In the genomic region with DNA sequence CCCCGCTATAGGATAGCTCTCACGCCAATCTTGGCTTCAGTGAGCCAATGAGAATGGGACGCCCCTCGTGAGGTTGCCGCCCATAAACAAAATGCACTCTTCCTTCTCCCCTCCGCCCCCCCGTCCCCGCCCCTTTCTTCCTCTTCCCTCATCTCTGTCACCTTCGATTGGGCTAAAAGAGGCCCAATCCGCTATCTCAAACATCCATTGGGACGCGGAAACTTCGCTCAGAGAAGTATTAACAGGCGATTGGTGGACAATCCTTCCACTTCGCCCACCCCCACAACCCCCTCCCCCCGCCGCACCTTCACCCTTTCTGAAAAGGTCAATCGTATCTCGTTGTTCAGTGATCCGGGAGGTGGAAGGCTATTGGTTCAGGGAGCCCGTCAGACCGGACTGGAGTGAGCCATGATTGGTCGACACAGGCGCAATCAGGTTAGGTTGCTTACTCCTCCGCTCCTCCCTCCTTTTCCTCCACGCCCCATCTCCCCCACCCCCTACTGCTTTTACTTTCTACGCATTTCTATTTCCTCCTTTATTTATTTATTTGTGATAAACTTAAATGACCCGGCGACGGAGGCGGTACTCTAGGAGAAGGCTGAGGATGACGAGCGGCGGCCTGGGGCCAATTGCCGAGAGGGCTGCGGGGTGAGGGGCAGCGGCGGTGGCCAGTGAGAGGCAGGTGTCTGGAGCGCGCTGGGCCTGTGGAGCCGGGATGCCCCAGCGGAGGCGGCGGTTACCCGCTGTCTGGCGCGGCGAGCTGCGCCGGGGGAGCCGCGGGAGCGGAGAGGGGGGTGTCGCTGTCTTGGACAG, we compare ENCODE assay signal across 8 cellular contexts. TPM values are rescaled to one million over a fixed set of nuclear protein-coding genes. Genes with fewer than 3 reads are reported as not detected.
DNase-seq lines count a peak whose midpoint lies in the region; ATAC-seq, FAIRE-seq and TF ChIP-seq lines count a peak whose summit lies in the region.

No MANE protein-coding gene starts in this region.

- H3K27ac Mint-ChIP-seq in Caco-2 (ENCODE audit: unreplicated experiment): peak overlapping the region; percentile 89

- DNase-seq in Caco-2 (peak; percentile 95 to 98), HTR-8/SVneo (ENCODE audit: insufficient read length, low spot score) (peak; percentile 92), NOMO-1 treated with DMSO at 0.1 percent for 48 hours (lab: John Stamatoyannopoulos, UW; ENCODE audit: unreplicated experiment) (peak; percentile 100), mesenchymal stem cell (peak; percentile 100)
- peak; percentile 96 for DNase-seq in activated CD8-positive, alpha-beta memory T cell treated with anti-CD3 and anti-CD28 coated beads, Interleukin-2, amount 50 U/mL, for 24 hours (ENCODE audit: extremely low read depth)
- peak; percentile 89 for DNase-seq in stimulated activated CD8-positive, alpha-beta memory T cell treated with anti-CD3 and anti-CD28 coated beads, Interleukin-12 subunit alpha, Interleukin-12 subunit beta, amount 100 ng/mL, for 24 hours (ENCODE audit: extremely low read depth)

- peak overlapping the region in 1 of 2 experiments; percentile 59 for H3K23ac ChIP-seq in mesenchymal stem cell (ENCODE audit: low read length in 2 of 2)

- H2BK15ac ChIP-seq in mesenchymal stem cell (ENCODE audit: low read depth, poor library complexity, severe bottlenecking): no peak overlapping the region

- peak overlapping the region; percentile 84 for H3K27ac ChIP-seq in mesenchymal stem cell (ENCODE audit: low read length, poor library complexity, severe bottlenecking)

- H2AFZ ChIP-seq in mesenchymal stem cell (ENCODE audit: low read depth, low read length): peak overlapping the region; percentile 93

- FAIRE-seq in HTR-8/SVneo (lab: Jason Lieb, UNC): peak; percentile 97

- H3K4me2 ChIP-seq in mesenchymal stem cell (ENCODE audit: low read length, poor library complexity, severe bottlenecking): peak overlapping the region; percentile 94

- TF ChIP-seq CTCF in Caco-2 (IDR thresholded peaks at IDR 0.05; ENCODE audit: insufficient read depth in 1 of 2, low read depth in 1 of 2, low read length in 1 of 2, severe bottlenecking in 1 of 2, unreplicated experiment in 1 of 2): no peak

- no peak overlapping the region for H2AK5ac ChIP-seq in mesenchymal stem cell (ENCODE audit: low read length, severe bottlenecking)

- H3K27me3 ChIP-seq in Caco-2 (replicated peaks; ENCODE audit: control insufficient read depth, insufficient read depth, low read length) (no peaks in the 10 kb centered on the region), endocrine pancreas (ENCODE audit: control insufficient read depth, insufficient read depth, low read length) (no peaks in the 10 kb centered on the region), mesenchymal stem cell (ENCODE audit: control insufficient read depth in 1 of 2, insufficient read depth in 1 of 2, low read length in 2 of 2) (no peaks in the 10 kb centered on the region)

- peaks cover 8% of the 10 kb centered on the region for H3K27me3 Mint-ChIP-seq in Caco-2 (ENCODE audit: insufficient read depth, unreplicated experiment)

- H4K91ac ChIP-seq in mesenchymal stem cell (ENCODE audit: low read length): peak overlapping the region; percentile 86

- peaks cover 13% of the 10 kb centered on the region for H3K36me3 Mint-ChIP-seq in Caco-2 (ENCODE audit: insufficient read depth, unreplicated experiment)

- H3K18ac ChIP-seq in mesenchymal stem cell (ENCODE audit: low read depth in 1 of 2, low read length in 2 of 2): peak overlapping the region; percentile 71 to 99

- peak overlapping the region in 1 of 2 experiments; percentile 77 for H2BK12ac ChIP-seq in mesenchymal stem cell (ENCODE audit: low read length in 2 of 2)

- BruUV-seq in Caco-2 (replicated peaks; lab: Mats Ljungman, UMichigan): no TSS peak

- no peaks in the 10 kb centered on the region for H3K4me1 ChIP-seq in Caco-2
- H3K4me1 ChIP-seq in endocrine pancreas (ENCODE audit: control insufficient read depth, insufficient read depth, low read length): peaks cover 6% of the 10 kb centered on the region
- no peaks in the 10 kb centered on the region for H3K4me1 ChIP-seq in mesenchymal stem cell (ENCODE audit: control insufficient read depth, insufficient read depth, low read depth, low read length)

- H2BK120ac ChIP-seq in mesenchymal stem cell (ENCODE audit: low read depth, low read length): peak overlapping the region; percentile 89

- no peak overlapping the region for H3K14ac ChIP-seq in mesenchymal stem cell (ENCODE audit: low read length in 2 of 2)

- H3K4me1 Mint-ChIP-seq in Caco-2 (ENCODE audit: low read depth, unreplicated experiment): no peaks in the 10 kb centered on the region

- H4K8ac ChIP-seq in mesenchymal stem cell (ENCODE audit: low read length): peak overlapping the region; percentile 85

- peak overlapping the region; percentile 82 for H3K4me3 ChIP-seq in Caco-2 (ENCODE audit: low read depth, low read length)
- H3K4me3 ChIP-seq in endocrine pancreas (ENCODE audit: control insufficient read depth, insufficient read depth, low read length): peak overlapping the region; percentile 70
- H3K4me3 ChIP-seq in mesenchymal stem cell (ENCODE audit: insufficient read depth in 1 of 2, low read depth in 1 of 2, low read length in 2 of 2): peak overlapping the region; percentile 89 to 95

- no peaks in the 10 kb centered on the region for H3K9me3 Mint-ChIP-seq in Caco-2 (ENCODE audit: unreplicated experiment)

- H3K79me1 ChIP-seq in mesenchymal stem cell (replicated peaks; ENCODE audit: low read length, poor library complexity, severe bottlenecking): peaks cover 6% of the 10 kb centered on the region

- H3K4me3 Mint-ChIP-seq in Caco-2 (ENCODE audit: unreplicated experiment): peak overlapping the region; percentile 93

- H3K36me3 ChIP-seq in Caco-2 (ENCODE audit: control insufficient read depth, insufficient read depth, low read length): no peaks in the 10 kb centered on the region
- no peaks in the 10 kb centered on the region for H3K36me3 ChIP-seq in endocrine pancreas (ENCODE audit: control insufficient read depth, insufficient read depth, low read length)
- no peaks in the 10 kb centered on the region for H3K36me3 ChIP-seq in mesenchymal stem cell (ENCODE audit: control insufficient read depth in 1 of 2, insufficient read depth in 2 of 2, low read depth in 1 of 2, low read length in 2 of 2)

- peak; percentile 74 for ATAC-seq in GM21381 (IDR thresholded peaks at IDR 0.05; ENCODE audit: unreplicated experiment)

- CTCF ChIA-PET in Caco-2 (lab: Charles Lee): no interaction called here

- H3K4ac ChIP-seq in mesenchymal stem cell (ENCODE audit: low read depth in 1 of 2, low read length in 2 of 2): peak overlapping the region; percentile 35 to 40

- POLR2A ChIA-PET in Caco-2 (lab: Charles Lee): no interaction called here

- H3K9ac ChIP-seq in endocrine pancreas (ENCODE audit: control insufficient read depth, insufficient read depth, low read length) (peak overlapping the region; percentile 76), mesenchymal stem cell (ENCODE audit: low read length) (peak overlapping the region; percentile 95)

- H2BK5ac ChIP-seq in mesenchymal stem cell (ENCODE audit: low read depth, low read length, poor library complexity, severe bottlenecking): peak overlapping the region; percentile 96

- H3K9me3 ChIP-seq in Caco-2: no peaks in the 10 kb centered on the region
- no peaks in the 10 kb centered on the region for H3K9me3 ChIP-seq in endocrine pancreas (ENCODE audit: control insufficient read depth, low read length)
- H3K9me3 ChIP-seq in mesenchymal stem cell (ENCODE audit: control insufficient read depth, low read length): no peaks in the 10 kb centered on the region

- WGBS in mesenchymal stem cell: 1% methylated on average over 49 of the region's 54 CpGs

- intact Hi-C loops in Caco-2 (cut with micrococcal nuclease; ENCODE audit: unreplicated experiment): loop anchor here (2.0 kb wide), 2 partner anchors 321 to 637 kb away; no protein-coding TSS in a partner anchor

RNA-seq across cellular contexts. Expression of a gene that starts 0.4 kb away (rescaled TPM):
- total RNA-seq in Caco-2 (2022): 12.8 and 16.5 TPM in 2 replicates
- 2.2 TPM for polyA plus RNA-seq in mesenchymal stem cell (2013, experiment 1 of 2)
- polyA plus RNA-seq in mesenchymal stem cell (2013, experiment 2 of 2): 1.9 TPM

Comparison
In these comparisons a context has a peak if more than half of its experiments do, and no peak if none do; other contexts are left out.
1. Peak in every context shown above with its lines: DNase-seq, ATAC-seq, H3K4me3 ChIP-seq and H3K27ac ChIP-seq.